In genomic region chr3:165504554-165504953, GRCh38 we compare ENCODE assay signal across 29 cellular contexts.
"Had no signal": no experiment of that assay in that cellular context is flagged by ENCODE, and none has a peak within 500 bp of the region (broad histone marks: within the 10 kb centered on the region; RNA-seq: fewer than 3 reads in every experiment).

No MANE protein-coding gene starts in this region.

- DNase-seq: naive B cell; naive thymus-derived CD8-positive, alpha-beta T cell; nephron progenitor cell; nucleus accumbens; pancreas; psoas muscle; right cardiac atrium; spleen; stimulated activated CD4-positive, alpha-beta T cell treated with anti-CD3 and anti-CD28 coated beads, Interleukin-15, amount 100 ng/mL, for 24 hours; stimulated activated CD4-positive, alpha-beta T cell treated with anti-CD3 and anti-CD28 coated beads, Interleukin-2, amount 100 ng/mL, for 24 hours; stimulated activated CD4-positive, alpha-beta T cell treated with anti-CD3 and anti-CD28 coated beads, Interleukin-2, amount 100 ng/mL, for 48 hours; stimulated activated CD4-positive, alpha-beta T cell treated with anti-CD3 and anti-CD28 coated beads, Interleukin-4, amount 100 ng/mL, for 24 hours; stimulated activated naive B cell treated with anti-CD40 and anti-IgM and Interleukin-4, amounts not matched to agents 10 μg/mL and 1 μg/mL and 100 μg/mL, for 72 hours; stimulated activated naive CD4-positive, alpha-beta T cell treated with Interleukin-2 at 50 U/mL for 16 hours; stomach; thyroid gland; upper lobe of right lung; uterus had no signal

- H3K4me1 ChIP-seq: pancreas, psoas muscle, spleen, stomach, thyroid gland, tibial nerve, upper lobe of right lung, uterus had no signal

- ATAC-seq: naive thymus-derived CD8-positive, alpha-beta T cell; natural killer cell treated with Interleukin-12 subunit alpha and Interleukin-12 subunit beta and Interleukin-15 and Interleukin-18, amount 100 ng/mL, for 72 hours; pancreas; psoas muscle; right cardiac atrium; sciatic nerve; stimulated activated effector memory CD8-positive, alpha-beta T cell treated with anti-CD3 and anti-CD28 coated beads, Interleukin-12 subunit alpha, Interleukin-12 subunit beta, amount 100 ng/mL, for 72 hours; stimulated activated naive B cell treated with anti-CD40 and anti-IgM and Interleukin-4, amounts not matched to agents 10 μg/mL and 1 μg/mL and 100 μg/mL, for 72 hours; upper lobe of right lung had no signal

- H3K9me3 ChIP-seq: neutrophil, pancreas, psoas muscle, thoracic aorta, thyroid gland, upper lobe of right lung, uterus had no signal

- H3K36me3 Mint-ChIP-seq: naive B cell; stimulated activated effector memory CD8-positive, alpha-beta T cell treated with anti-CD3 and anti-CD28 coated beads, Interleukin-12 subunit alpha, Interleukin-12 subunit beta, amount 100 ng/mL, for 72 hours; stimulated activated naive B cell treated with anti-CD40 and anti-IgM and Interleukin-4, amounts not matched to agents 10 μg/mL and 1 μg/mL and 100 μg/mL, for 72 hours; type B pancreatic cell had no signal

- H3K27me3 Mint-ChIP-seq: naive B cell; naive thymus-derived CD8-positive, alpha-beta T cell; natural killer cell treated with Interleukin-12 subunit alpha and Interleukin-12 subunit beta and Interleukin-15 and Interleukin-18, amount 100 ng/mL, for 72 hours; stimulated activated naive B cell treated with anti-CD40 and anti-IgM and Interleukin-4, amounts not matched to agents 10 μg/mL and 1 μg/mL and 100 μg/mL, for 72 hours; stimulated activated naive CD8-positive, alpha-beta T cell treated with anti-CD3 and anti-CD28 coated beads, Interleukin-15, Interleukin-2, amounts not matched to agents 100 ng/mL and 50 ng/mL, for 24 hours; type B pancreatic cell had no signal

- H3K27me3 ChIP-seq: neutrophil, pancreas, spleen, stomach, thyroid gland, tibial nerve, upper lobe of right lung, uterus had no signal

- H3K4me1 Mint-ChIP-seq: naive B cell; naive thymus-derived CD8-positive, alpha-beta T cell; neural crest cell; stimulated activated effector memory CD8-positive, alpha-beta T cell treated with anti-CD3 and anti-CD28 coated beads, Interleukin-12 subunit alpha, Interleukin-12 subunit beta, amount 100 ng/mL, for 72 hours; stimulated activated naive B cell treated with anti-CD40 and anti-IgM and Interleukin-4, amounts not matched to agents 10 μg/mL and 1 μg/mL and 100 μg/mL, for 72 hours had no signal

- H3K4me2 ChIP-seq: smooth muscle cell had no signal

- H3K4me3 Mint-ChIP-seq: naive B cell; naive thymus-derived CD8-positive, alpha-beta T cell; natural killer cell treated with Interleukin-12 subunit alpha and Interleukin-12 subunit beta and Interleukin-15 and Interleukin-18, amount 100 ng/mL, for 72 hours; nephron progenitor cell; neural crest cell; stimulated activated effector memory CD8-positive, alpha-beta T cell treated with anti-CD3 and anti-CD28 coated beads, Interleukin-12 subunit alpha, Interleukin-12 subunit beta, amount 100 ng/mL, for 72 hours; stimulated activated naive B cell treated with anti-CD40 and anti-IgM and Interleukin-4, amounts not matched to agents 10 μg/mL and 1 μg/mL and 100 μg/mL, for 72 hours; stimulated activated naive CD8-positive, alpha-beta T cell treated with anti-CD3 and anti-CD28 coated beads, Interleukin-15, Interleukin-2, amounts not matched to agents 100 ng/mL and 50 ng/mL, for 24 hours; type B pancreatic cell had no signal

- H3K27ac Mint-ChIP-seq: naive B cell; naive thymus-derived CD8-positive, alpha-beta T cell; natural killer cell treated with Interleukin-12 subunit alpha and Interleukin-12 subunit beta and Interleukin-15 and Interleukin-18, amount 100 ng/mL, for 72 hours; nephron progenitor cell; stimulated activated effector memory CD8-positive, alpha-beta T cell treated with anti-CD3 and anti-CD28 coated beads, Interleukin-12 subunit alpha, Interleukin-12 subunit beta, amount 100 ng/mL, for 72 hours; stimulated activated naive B cell treated with anti-CD40 and anti-IgM and Interleukin-4, amounts not matched to agents 10 μg/mL and 1 μg/mL and 100 μg/mL, for 72 hours; stimulated activated naive CD8-positive, alpha-beta T cell treated with anti-CD3 and anti-CD28 coated beads, Interleukin-15, Interleukin-2, amounts not matched to agents 100 ng/mL and 50 ng/mL, for 24 hours; type B pancreatic cell had no signal

- H3K4me3 ChIP-seq: pancreas, psoas muscle, skin epidermis, smooth muscle cell, spleen, stomach, thoracic aorta, thyroid gland, tibial nerve, upper lobe of right lung, uterus had no signal

- H3K36me3 ChIP-seq: neutrophil, pancreas, spleen, stomach, thoracic aorta, thyroid gland, tibial nerve, upper lobe of right lung, uterus had no signal

- H3K27ac ChIP-seq: neutrophil, pancreas, psoas muscle, skin epidermis, spleen, stomach, thoracic aorta, thyroid gland, tibial nerve, upper lobe of right lung, uterus had no signal
